Comparison of ENCODE assay signal across 24 cellular contexts in the genomic region with DNA sequence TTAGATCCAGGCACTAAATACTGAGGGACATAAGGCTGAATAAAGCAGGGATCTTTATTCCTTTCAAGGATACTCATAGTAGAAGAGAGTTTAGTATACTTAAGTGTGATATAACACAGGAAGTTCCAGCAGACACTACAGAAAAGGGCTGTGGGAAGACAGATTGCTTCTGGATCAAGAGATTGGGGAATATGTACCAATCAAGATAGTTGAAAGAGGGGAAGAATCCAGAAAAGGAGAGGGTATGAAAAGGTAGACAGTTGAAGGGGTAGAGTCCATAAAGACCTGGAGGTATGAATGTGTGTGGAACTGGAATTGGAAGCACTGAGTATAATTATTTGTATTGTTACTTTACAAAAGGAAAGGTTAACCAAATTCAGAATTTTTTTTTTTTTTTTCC. TPM values are rescaled to one million over a fixed set of nuclear protein-coding genes. Genes with fewer than 3 reads are reported as not detected.
A peak's percentile ranks its signal among the peaks of the same experiment; 100 is the strongest.
DNase-seq lines count a peak whose midpoint lies in the region; ATAC-seq and TF ChIP-seq lines count a peak whose summit lies in the region.
"Had no signal": no experiment of that assay in that cellular context is flagged by ENCODE, and none has a peak within 500 bp of the region (broad histone marks: within the 10 kb centered on the region; RNA-seq: fewer than 3 reads in every experiment).

No MANE protein-coding gene starts in this region.

- POLR2A ChIA-PET in SK-N-SH (lab: Yijun Ruan, JAX) = no interaction called here

- peaks cover 16% of the 10 kb centered on the region for H3F3A ChIP-seq in SK-N-SH (replicated peaks; ENCODE audit: insufficient read depth)

- CTCF ChIA-PET in SK-N-SH (lab: Yijun Ruan, JAX) = interaction anchor here (1.0 kb wide), 1 partner anchor 25 kb away, joined by 3 read pairs; no protein-coding TSS in a partner anchor

- H3K9me3 ChIP-seq in SK-N-SH (no peaks in the 10 kb centered on the region), T-helper 17 cell (ENCODE audit: control insufficient read depth, low read length, poor library complexity, severe bottlenecking) (no peaks in the 10 kb centered on the region), hepatocyte (ENCODE audit: low read depth) (no peaks in the 10 kb centered on the region), esophagus muscularis mucosa (no peaks in the 10 kb centered on the region)
- H3K9me3 ChIP-seq: MG63 had no signal

- H3K4me3 ChIP-seq in SK-N-SH (ENCODE audit: low read depth in 2 of 2, low read length in 1 of 2) (no peak overlapping the region), hepatocyte (no peak overlapping the region), esophagus muscularis mucosa (no peak overlapping the region)
- H3K4me3 ChIP-seq: MG63, PC-9 had no signal

- H4K20me1 ChIP-seq in SK-N-SH (ENCODE audit: insufficient read depth) (peaks cover 26% of the 10 kb centered on the region), hepatocyte (ENCODE audit: insufficient read depth, poor library complexity, severe bottlenecking) (no peaks in the 10 kb centered on the region)

- peaks cover 20% of the 10 kb centered on the region for H3K4me1 Mint-ChIP-seq in T-helper 17 cell
- H3K4me1 Mint-ChIP-seq in stimulated activated memory B cell treated with anti-CD40 and anti-IgM and Interleukin-4, amounts not matched to agents 10 μg/mL and 1 μg/mL and 100 μg/mL, for 72 hours = peaks cover 16% of the 10 kb centered on the region

- no peak overlapping the region for H3K27ac ChIP-seq in SK-N-SH (ENCODE audit: low read depth in 2 of 2, low read length in 1 of 2)
- H3K27ac ChIP-seq in hepatocyte = no peak overlapping the region
- H3K27ac ChIP-seq in esophagus muscularis mucosa (replicated peaks in 1 of 4) = no peak overlapping the region
- H3K27ac ChIP-seq: 22Rv1; BLaER1 treated with 17β-estradiol and CSF1 and Interleukin-3, amounts not matched to agents 10 nM and 100 nM; PC-9 had no signal

- H3K79me2 ChIP-seq in SK-N-SH (ENCODE audit: insufficient read depth) (peaks cover 72% of the 10 kb centered on the region), hepatocyte (peaks cover 65% of the 10 kb centered on the region)

- H2AFZ ChIP-seq in SK-N-SH (ENCODE audit: low read depth) = no peak overlapping the region
- H2AFZ ChIP-seq in hepatocyte = no peak overlapping the region
- H2AFZ ChIP-seq: PC-9 had no signal

- H3K27me3 Mint-ChIP-seq in T-helper 17 cell = peaks cover 9% of the 10 kb centered on the region
- peaks cover 8% of the 10 kb centered on the region for H3K27me3 Mint-ChIP-seq in stimulated activated memory B cell treated with anti-CD40 and anti-IgM and Interleukin-4, amounts not matched to agents 10 μg/mL and 1 μg/mL and 100 μg/mL, for 72 hours

- no peaks in the 10 kb centered on the region for H3K27me3 ChIP-seq in SK-N-SH (ENCODE audit: insufficient read depth)
- H3K27me3 ChIP-seq in hepatocyte = no peaks in the 10 kb centered on the region
- H3K27me3 ChIP-seq in esophagus muscularis mucosa = peaks cover 0 to 2% (median 0%) of the 10 kb centered on the region in 4 donors
- H3K27me3 ChIP-seq: BLaER1 treated with 17β-estradiol and CSF1 and Interleukin-3, amounts not matched to agents 10 nM and 100 nM; MG63 had no signal

- H3K9ac ChIP-seq in SK-N-SH = no peak overlapping the region

- H3K27ac Mint-ChIP-seq in T-helper 17 cell = peak overlapping the region; percentile 43
- H3K27ac Mint-ChIP-seq in stimulated activated memory B cell treated with anti-CD40 and anti-IgM and Interleukin-4, amounts not matched to agents 10 μg/mL and 1 μg/mL and 100 μg/mL, for 72 hours = no peak overlapping the region
- H3K27ac Mint-ChIP-seq: IgD-negative memory B cell had no signal

- peaks cover 4% of the 10 kb centered on the region for H3K9me3 Mint-ChIP-seq in stimulated activated memory B cell treated with anti-CD40 and anti-IgM and Interleukin-4, amounts not matched to agents 10 μg/mL and 1 μg/mL and 100 μg/mL, for 72 hours

- DNase-seq in SK-N-SH (no peak), T-helper 17 cell (no peak), hepatocyte (ENCODE audit: low spot score) (no peak), esophagus muscularis mucosa (ENCODE audit: extremely low spot score) (no peak)
- no peak for DNase-seq in activated CD4-positive, alpha-beta T cell treated with anti-CD3 and anti-CD28 coated beads for 48 hours
- DNase-seq: EL, GF-D8, Kasumi-1, MG63, NCI-H1417, NCI-H1694 treated with DMSO at 0.1 percent for 48 hours, NCI-H2081 treated with DMSO at 0.1 percent for 48 hours, NCI-H2171 treated with DMSO at 0.1 percent for 48 hours, NCI-H446, NCI-H526, PC-9, RPMI8226, SHP77 treated with DMSO at 0.1 percent for 48 hours had no signal

- peaks cover 2% of the 10 kb centered on the region for H3K36me3 Mint-ChIP-seq in T-helper 17 cell (ENCODE audit: low read depth)
- H3K36me3 Mint-ChIP-seq in stimulated activated memory B cell treated with anti-CD40 and anti-IgM and Interleukin-4, amounts not matched to agents 10 μg/mL and 1 μg/mL and 100 μg/mL, for 72 hours = peaks cover 10% of the 10 kb centered on the region

- no peak overlapping the region for H3K4me3 Mint-ChIP-seq in T-helper 17 cell
- no peak overlapping the region for H3K4me3 Mint-ChIP-seq in stimulated activated memory B cell treated with anti-CD40 and anti-IgM and Interleukin-4, amounts not matched to agents 10 μg/mL and 1 μg/mL and 100 μg/mL, for 72 hours

- H3K4me1 ChIP-seq in SK-N-SH (ENCODE audit: control insufficient read depth in 1 of 2, insufficient read depth in 2 of 2, low read depth in 1 of 2, low read length in 1 of 2) = peaks cover 6 to 16% of the 10 kb centered on the region in 2 experiments; a peak in 3 of 4 replicates
- H3K4me1 ChIP-seq in hepatocyte (ENCODE audit: insufficient read depth) = peaks cover 6% of the 10 kb centered on the region
- peaks cover 15 to 27% (median 23%) of the 10 kb centered on the region in 4 donors for H3K4me1 ChIP-seq in esophagus muscularis mucosa

- TF ChIP-seq CTCF in SK-N-SH (IDR thresholded peaks at IDR 0.05) (no peak), hepatocyte (IDR thresholded peaks at IDR 0.05; ENCODE audit: poor library complexity) (no peak), esophagus muscularis mucosa (IDR thresholded peaks at IDR 0.05) (no peak)

- ATAC-seq in SK-N-SH treated with all-trans-retinoic acid at 6 μM for 48 hours = no peak
- no peak for ATAC-seq in T-helper 17 cell
- ATAC-seq in stimulated activated memory B cell treated with anti-CD40 and anti-IgM and Interleukin-4, amounts not matched to agents 10 μg/mL and 1 μg/mL and 100 μg/mL, for 72 hours = no peak
- ATAC-seq in GM18873 (IDR thresholded peaks at IDR 0.05; ENCODE audit: low FRiP score, unreplicated experiment) = no peak

- TF ChIP-seq POLR2A in esophagus muscularis mucosa (IDR thresholded peaks at IDR 0.05; ENCODE audit: low read depth) = no peak

- H3K4me2 ChIP-seq in SK-N-SH (peak overlapping the region; percentile 86; the same call in 1 of the 2 replicates), hepatocyte (peak overlapping the region; percentile 87)

- no peaks in the 10 kb centered on the region for H3K9me2 ChIP-seq in SK-N-SH
- H3K9me2 ChIP-seq in hepatocyte (replicated peaks; ENCODE audit: insufficient read depth) = no peaks in the 10 kb centered on the region

- TF ChIP-seq EP300 in SK-N-SH (IDR thresholded peaks at IDR 0.05; ENCODE audit: borderline replicate concordance in 1 of 2, low read depth in 1 of 2, low read length in 1 of 2) (no peak), esophagus muscularis mucosa (IDR thresholded peaks at IDR 0.05) (no peak)

- H3K36me3 ChIP-seq in SK-N-SH (replicated peaks in 1 of 2; ENCODE audit: control insufficient read depth in 1 of 2, insufficient read depth in 2 of 2, low read length in 1 of 2) = no peaks in the 10 kb centered on the region
- H3K36me3 ChIP-seq in hepatocyte (replicated peaks; ENCODE audit: insufficient read depth, low read depth) = no peaks in the 10 kb centered on the region
- no peaks in the 10 kb centered on the region for H3K36me3 ChIP-seq in esophagus muscularis mucosa

- TF ChIP-seq RAD21 in SK-N-SH (IDR thresholded peaks at IDR 0.05; ENCODE audit: low read length) = no peak

- intact Hi-C loops in esophagus muscularis mucosa (cut with DNase I) = no loop called here

TF ChIP-seq in SK-N-SH, 30 proteins besides CTCF, POLR2A, EP300 and RAD21 (continues in another document):
- TF ChIP-seq MEF2A (IDR thresholded peaks at IDR 0.05; ENCODE audit: borderline replicate concordance, low read depth) (no peak), FOXJ3 (CRISPR knock-in tag; IDR thresholded peaks at IDR 0.05) (no peak), FOSL2 (IDR thresholded peaks at IDR 0.05; ENCODE audit: borderline replicate concordance, low read depth) (no peak), FOXM1 (IDR thresholded peaks at IDR 0.05; ENCODE audit: low read depth) (no peak), GATA2 (CRISPR knock-in tag; IDR thresholded peaks at IDR 0.05) (no peak)

TF ChIP-seq in SK-N-SH treated with all-trans-retinoic acid at 6 μM for 48 hours, 23 proteins besides CTCF, POLR2A, EP300 and RAD21 (continues in another document):
- no peak for TF ChIP-seq ZNF70 (CRISPR knock-in tag; IDR thresholded peaks at IDR 0.05)

RNA-seq across cellular contexts. Expression of gene RPS6KC1, which starts 2.4 kb away (rescaled TPM):
- 7.8 and 11.4 TPM in 2 replicates for polyA plus RNA-seq in SK-N-SH (2012; rRNA removed)
- 11.3 and 12.2 TPM in 2 replicates for polyA plus RNA-seq in SK-N-SH (2012; cell fraction: cytosol; rRNA removed)
- polyA plus RNA-seq in SK-N-SH (2012; cell fraction: nucleus; rRNA removed) = 9.3 and 17.3 TPM in 2 replicates
- total RNA-seq in T-helper 17 cell = 1 to 10 TPM; 8.9 to 9.4 TPM
- 25.6 and 26.9 TPM in 2 replicates for total RNA-seq in hepatocyte
- polyA plus RNA-seq in hepatocyte = 10.0 and 11.2 TPM in 2 replicates
- total RNA-seq in esophagus muscularis mucosa = 10 to 100 TPM; 21.0 to 26.8 (median 23.8) TPM

RNA-seq across cellular contexts. Expression of gene ANGEL2, which starts 37.8 kb away (rescaled TPM):
- polyA plus RNA-seq in SK-N-SH (2012; rRNA removed) = 14.0 and 17.8 TPM in 2 replicates
- 14.7 and 15.7 TPM in 2 replicates for polyA plus RNA-seq in SK-N-SH (2012; cell fraction: cytosol; rRNA removed)
- polyA plus RNA-seq in SK-N-SH (2012; cell fraction: nucleus; rRNA removed) = 17.9 and 40.1 TPM in 2 replicates
- total RNA-seq in T-helper 17 cell = 10 to 100 TPM; 47.3 to 55.3 TPM
- total RNA-seq in hepatocyte = 34.8 and 36.8 TPM in 2 replicates
- polyA plus RNA-seq in hepatocyte = 11.8 and 12.4 TPM in 2 replicates
- 10 to 100 TPM; 24.4 to 46.1 (median 34.8) TPM for total RNA-seq in esophagus muscularis mucosa
